10 cellular contexts compared by ENCODE assay signal in genomic region chr11:111778047-111778558, GRCh38. TPM values are rescaled to one million over a fixed set of nuclear protein-coding genes. Genes with fewer than 3 reads are reported as not detected.
DNase-seq lines count a peak whose midpoint lies in the region; ATAC-seq and TF ChIP-seq lines count a peak whose summit lies in the region.
"Had no signal": no experiment of that assay in that cellular context is flagged by ENCODE, and none has a peak within 500 bp of the region (broad histone marks: within the 10 kb centered on the region; RNA-seq: fewer than 3 reads in every experiment).

No MANE protein-coding gene starts in this region.

- H2AK5ac ChIP-seq in IMR-90 (ENCODE audit: low read depth, low read length): no peak overlapping the region

- peak overlapping the region; percentile 9; the same call in 1 of the 3 replicates for H2BK15ac ChIP-seq in IMR-90 (ENCODE audit: low read depth, low read length)

- H4K8ac ChIP-seq in IMR-90 (ENCODE audit: low read depth in 2 of 2, low read length in 2 of 2): no peak overlapping the region

- H3K27me3 Mint-ChIP-seq in neural progenitor cell (ENCODE audit: insufficient read depth, low read depth): no peaks in the 10 kb centered on the region
- H3K27me3 Mint-ChIP-seq in activated T-cell treated with anti-CD3 and anti-CD28 coated beads, Interleukin-2, amount 50 U/mL, for 72 hours (ENCODE audit: low read depth): no peaks in the 10 kb centered on the region

- intact Hi-C loops in A673 (cut with micrococcal nuclease; ENCODE audit: unreplicated experiment) (no loop called here), IMR-90 (cut with micrococcal nuclease) (loop anchor here (5.0 kb wide), 2 partner anchors 81 to 326 kb away; no protein-coding TSS in a partner anchor), stomach (cut with DNase I; ENCODE audit: low total_unique reads) (no loop called here)

- H3K4me2 ChIP-seq in IMR-90 (ENCODE audit: low read depth, low read length): no peak overlapping the region
- H3K4me2 ChIP-seq in hepatocyte: peak overlapping the region; percentile 14
- peak overlapping the region; percentile 21 for H3K4me2 ChIP-seq in neural progenitor cell

- H3K9me1 ChIP-seq in IMR-90 (ENCODE audit: insufficient read depth, low read length): peaks cover 3% of the 10 kb centered on the region; the same call in 1 of the 2 replicates

- H4K20me1 ChIP-seq in IMR-90 (ENCODE audit: insufficient read depth, low read length) (no peaks in the 10 kb centered on the region), hepatocyte (ENCODE audit: insufficient read depth, poor library complexity, severe bottlenecking) (no peaks in the 10 kb centered on the region), neural progenitor cell (ENCODE audit: low read depth) (no peaks in the 10 kb centered on the region)

- H3K79me2 ChIP-seq in hepatocyte: no peaks in the 10 kb centered on the region
- H3K79me2 ChIP-seq in neural progenitor cell (ENCODE audit: low read depth): no peaks in the 10 kb centered on the region

- no peaks in the 10 kb centered on the region for H3K79me1 ChIP-seq in IMR-90 (ENCODE audit: low read depth in 1 of 2, low read length in 2 of 2)

- no peak overlapping the region for H3K4me3 Mint-ChIP-seq in neural progenitor cell
- no peak overlapping the region for H3K4me3 Mint-ChIP-seq in activated T-cell treated with anti-CD3 and anti-CD28 coated beads, Interleukin-2, amount 50 U/mL, for 72 hours

- H3K27ac ChIP-seq in A673 (ENCODE audit: low read depth, low read length, poor library complexity, severe bottlenecking) (peak overlapping the region; percentile 7), IMR-90 (ENCODE audit: insufficient read depth, low read length) (no peak overlapping the region), hepatocyte (peak overlapping the region; percentile 54), neural progenitor cell (no peak overlapping the region), stomach (no peak overlapping the region)
- H3K27ac ChIP-seq: GM23248, HL-60 had no signal

- whole genome bisulfite sequencing in IMR-90 (ENCODE audit: extremely low coverage in 2 of 2, insufficient read length in 1 of 2), 2 experiments: no CpG with 5 or more reads among the region's 3 CpGs
- WGBS in hepatocyte (ENCODE audit: low lambda C conversion rate, missing lambda C conversion rate): 40% methylated on average over 3 of the region's 3 CpGs
- WGBS in stomach, 5 donors: 53 to 76% (median 60%) methylated on average over 3 of the region's 3 CpGs

- H3K9ac ChIP-seq in IMR-90 (ENCODE audit: low read depth, low read length) (no peak overlapping the region), neural progenitor cell (no peak overlapping the region)
- H3K9ac ChIP-seq: GM23248 had no signal

- no peak overlapping the region for H2BK5ac ChIP-seq in IMR-90 (ENCODE audit: low read depth, low read length, poor library complexity, severe bottlenecking)

- TF ChIP-seq EP300 in stomach (IDR thresholded peaks at IDR 0.05): no peak

- H3K9me3 ChIP-seq in A673 (ENCODE audit: low read depth, low read length, poor library complexity, severe bottlenecking) (no peaks in the 10 kb centered on the region), IMR-90 (ENCODE audit: control insufficient read depth, insufficient read depth, low read length) (no peaks in the 10 kb centered on the region), hepatocyte (ENCODE audit: low read depth) (no peaks in the 10 kb centered on the region), neural progenitor cell (ENCODE audit: low read depth) (no peaks in the 10 kb centered on the region), stomach (no peaks in the 10 kb centered on the region)

- TF ChIP-seq RAD21 in IMR-90 (IDR thresholded peaks at IDR 0.05; ENCODE audit: low read length): no peak

- H3K36me3 Mint-ChIP-seq in neural progenitor cell: no peaks in the 10 kb centered on the region
- H3K36me3 Mint-ChIP-seq in activated T-cell treated with anti-CD3 and anti-CD28 coated beads, Interleukin-2, amount 50 U/mL, for 72 hours (ENCODE audit: insufficient read depth in 2 of 2): no peaks in the 10 kb centered on the region

- no peak for ATAC-seq in IMR-90 (ENCODE audit: low read depth)
- ATAC-seq in HG02610 (IDR thresholded peaks at IDR 0.05; ENCODE audit: unreplicated experiment): no peak
- no peak for ATAC-seq in activated T-cell treated with anti-CD3 and anti-CD28 coated beads, Interleukin-2, amount 50 U/mL, for 72 hours (replicated peaks in 1 of 2)

- H3K4ac ChIP-seq in IMR-90 (ENCODE audit: low read depth, low read length): no peak overlapping the region

- TF ChIP-seq POLR2A in IMR-90 (IDR thresholded peaks at IDR 0.05; ENCODE audit: low read depth, low read length) (no peak), stomach (IDR thresholded peaks at IDR 0.05) (no peak)

- H3F3A ChIP-seq in neural progenitor cell (ENCODE audit: low read depth): peaks cover 9% of the 10 kb centered on the region

- H3K18ac ChIP-seq in IMR-90 (ENCODE audit: low read depth, low read length): no peak overlapping the region

- no peak overlapping the region for H4K91ac ChIP-seq in IMR-90 (ENCODE audit: insufficient read depth, low read depth, low read length)

- no peak overlapping the region for H3K14ac ChIP-seq in IMR-90 (replicated peaks; ENCODE audit: low read depth, low read length)

- H3K23ac ChIP-seq in IMR-90 (ENCODE audit: low read depth, low read length): no peak overlapping the region; the same call in 1 of the 2 replicates

- no peak overlapping the region for H2BK20ac ChIP-seq in IMR-90 (ENCODE audit: low read depth, low read length)

- H3K4me3 ChIP-seq in A673 (ENCODE audit: low read depth, low read length, poor library complexity, severe bottlenecking) (no peak overlapping the region), IMR-90 (ENCODE audit: insufficient read depth, low read depth, low read length) (no peak overlapping the region), hepatocyte (no peak overlapping the region), neural progenitor cell (no peak overlapping the region), stomach (no peak overlapping the region)
- H3K4me3 ChIP-seq: GM23248 had no signal

- no peaks in the 10 kb centered on the region for H3K9me2 ChIP-seq in hepatocyte (replicated peaks; ENCODE audit: insufficient read depth)

- H3K36me3 ChIP-seq in A673 (ENCODE audit: insufficient read depth, low read length, poor library complexity, severe bottlenecking): no peaks in the 10 kb centered on the region
- H3K36me3 ChIP-seq in IMR-90 (ENCODE audit: control insufficient read depth, insufficient read depth, low read length): no peaks in the 10 kb centered on the region
- no peaks in the 10 kb centered on the region for H3K36me3 ChIP-seq in hepatocyte (replicated peaks; ENCODE audit: insufficient read depth, low read depth)
- H3K36me3 ChIP-seq in neural progenitor cell: no peaks in the 10 kb centered on the region
- no peaks in the 10 kb centered on the region for H3K36me3 ChIP-seq in stomach

- H3K9me3 Mint-ChIP-seq in neural progenitor cell: no peaks in the 10 kb centered on the region
- no peaks in the 10 kb centered on the region for H3K9me3 Mint-ChIP-seq in activated T-cell treated with anti-CD3 and anti-CD28 coated beads, Interleukin-2, amount 50 U/mL, for 72 hours

- H3K4me1 ChIP-seq in A673 (ENCODE audit: insufficient read depth, low read length, poor library complexity, severe bottlenecking): peaks cover 9% of the 10 kb centered on the region
- H3K4me1 ChIP-seq in IMR-90 (ENCODE audit: control insufficient read depth, insufficient read depth, low read length): peaks cover 4% of the 10 kb centered on the region
- H3K4me1 ChIP-seq in hepatocyte (ENCODE audit: insufficient read depth): peaks cover 9% of the 10 kb centered on the region
- H3K4me1 ChIP-seq in neural progenitor cell: peaks cover 9% of the 10 kb centered on the region
- H3K4me1 ChIP-seq in stomach: peaks cover 10 to 54% (median 23%) of the 10 kb centered on the region in 4 donors

- dilution Hi-C loops in IMR-90 (cut with HindIII; ENCODE audit: low sequenced_read_pairs, unreplicated experiment): no loop called here

- H3K56ac ChIP-seq in IMR-90 (ENCODE audit: extremely low read depth, insufficient read depth, low read length): no peak overlapping the region

- no peak overlapping the region for H2AFZ ChIP-seq in IMR-90 (replicated peaks; ENCODE audit: low read length, poor library complexity)
- no peak overlapping the region for H2AFZ ChIP-seq in hepatocyte
- H2AFZ ChIP-seq in neural progenitor cell (replicated peaks): no peak overlapping the region
- H2AFZ ChIP-seq: GM23248 had no signal

- DNase-seq in A673 (ENCODE audit: low spot score) (no peak), IMR-90 (no peak), hepatocyte (ENCODE audit: low spot score) (no peak), neural progenitor cell (ENCODE audit: low spot score) (no peak), stomach (no peak), amygdala (lab: John Stamatoyannopoulos, UW) (no peak)
- DNase-seq in activated T-cell treated with anti-CD3 and anti-CD28 coated beads, Interleukin-2, amount 50 U/mL, for 72 hours: no peak

- H4K5ac ChIP-seq in IMR-90 (ENCODE audit: low read depth, low read length): no peak overlapping the region

- BruUV-seq in A673 (replicated peaks; lab: Mats Ljungman, UMichigan) (no TSS peak), IMR-90 (replicated peaks; lab: Mats Ljungman, UMichigan) (no TSS peak)

- H2BK120ac ChIP-seq in IMR-90 (ENCODE audit: low read depth, low read length): no peak overlapping the region

- in situ Hi-C loops in IMR-90 (cut with MboI; ENCODE audit: low sequenced_read_pairs): loop anchor here (5.0 to 10.0 kb wide), 3 partner anchors 176 to 493 kb away; partner anchors contain the start of gene SIK2

- CTCF ChIA-PET in A673 (lab: Charles Lee) (interaction anchor here (0.7 to 2.2 kb wide), 3 partner anchors 63 to 175 kb away, joined by 4 to 17 read pairs (median 6); partner anchors contain the start of gene SIK2), IMR-90 (lab: Yijun Ruan, JAX) (interaction anchor here (0.6 to 1.8 kb wide), 3 partner anchors 45 to 348 kb away, joined by 3 to 13 read pairs (median 3); no protein-coding TSS in a partner anchor)

- TF ChIP-seq CTCF in A673 (conservative IDR thresholded peaks at IDR 0.05; ENCODE audit: low read depth, low read length): no peak
- no peak for TF ChIP-seq CTCF in IMR-90 (conservative IDR thresholded peaks at IDR 0.05; ENCODE audit: low read depth, low read length)
- TF ChIP-seq CTCF in hepatocyte (IDR thresholded peaks at IDR 0.05; ENCODE audit: poor library complexity): no peak
- TF ChIP-seq CTCF in neural progenitor cell (IDR thresholded peaks at IDR 0.05): no peak
- no peak for TF ChIP-seq CTCF in stomach (IDR thresholded peaks at IDR 0.05)

- H2AK9ac ChIP-seq in IMR-90 (replicated peaks; ENCODE audit: low read depth, low read length, poor library complexity): no peak overlapping the region

- no peak overlapping the region for H3K27ac Mint-ChIP-seq in neural progenitor cell
- no peak overlapping the region for H3K27ac Mint-ChIP-seq in activated T-cell treated with anti-CD3 and anti-CD28 coated beads, Interleukin-2, amount 50 U/mL, for 72 hours

- H3K4me1 Mint-ChIP-seq in neural progenitor cell: peaks cover 16% of the 10 kb centered on the region
- H3K4me1 Mint-ChIP-seq in activated T-cell treated with anti-CD3 and anti-CD28 coated beads, Interleukin-2, amount 50 U/mL, for 72 hours (ENCODE audit: low read depth): no peaks in the 10 kb centered on the region

- POLR2A ChIA-PET in A673 (lab: Charles Lee; ENCODE audit: low non-redundant PET) (no interaction called here), IMR-90 (lab: Charles Lee; ENCODE audit: unreplicated experiment) (interaction anchor here (0.6 kb wide), 1 partner anchor 134 kb away, joined by 3 read pairs; no protein-coding TSS in a partner anchor)

- H3K27me3 ChIP-seq in A673 (replicated peaks; ENCODE audit: insufficient read depth, low read depth, low read length, poor library complexity) (no peaks in the 10 kb centered on the region), IMR-90 (ENCODE audit: control insufficient read depth, insufficient read depth, low read length) (no peaks in the 10 kb centered on the region), hepatocyte (no peaks in the 10 kb centered on the region), neural progenitor cell (no peaks in the 10 kb centered on the region), stomach (no peaks in the 10 kb centered on the region)

RNA-seq across cellular contexts. Expression of gene PPP2R1B, which starts 11.9 kb away (rescaled TPM):
- 72.2 and 80.0 TPM in 2 replicates for total RNA-seq in A673 (2021)
- 52.8 and 62.9 TPM in 2 replicates for total RNA-seq in IMR-90 (2012; rRNA removed)
- polyA plus RNA-seq in IMR-90 (2012; rRNA removed): 22.4 and 23.0 TPM in 2 replicates
- polyA plus RNA-seq in IMR-90 (2012; cell fraction: cytosol; rRNA removed): 7.2 and 16.0 TPM in 2 replicates
- 4.4 and 27.4 TPM in 2 replicates for polyA plus RNA-seq in IMR-90 (2012; cell fraction: nucleus; rRNA removed; ENCODE audit: low replicate concordance)
- total RNA-seq in hepatocyte: 41.0 and 43.5 TPM in 2 replicates
- 22.7 and 25.3 TPM in 2 replicates for polyA plus RNA-seq in hepatocyte
- 47.8 and 68.4 TPM in 2 replicates for total RNA-seq in neural progenitor cell (ENCODE audit: low replicate concordance)
- total RNA-seq in stomach: 10 to 100 TPM in 4 of 5 donors, 1 to 10 TPM in 1; 5.5 to 71.2 (median 41.1) TPM
- 10 to 100 TPM in 2 of 3 donors, 1 to 10 TPM in 1; 9.6 to 15.3 (median 13.3) TPM for polyA plus RNA-seq in stomach
- 10 to 100 TPM; 29.6 to 34.7 TPM for total RNA-seq in activated T-cell treated with anti-CD3 and anti-CD28 coated beads, Interleukin-2, amount 50 U/mL, for 72 hours

Comparison
In these comparisons a context has a peak if more than half of its experiments do, and no peak if none do; other contexts are left out.
1. H3K27ac ChIP-seq: peak in A673 (single experiment) and hepatocyte (single experiment); none in IMR-90 (single experiment), neural progenitor cell (single experiment) and stomach (0 of 5).